In genomic region chr2:46413631-46414030, GRCh38 we compare ENCODE assay signal across 8 cellular contexts.
"Had no signal": no experiment of that assay in that cellular context is flagged by ENCODE, and none has a peak within 500 bp of the region (broad histone marks: within the 10 kb centered on the region; RNA-seq: fewer than 3 reads in every experiment).

No MANE protein-coding gene starts in this region.

- H3K4me3 Mint-ChIP-seq: GM23338, H9, HFFc6 had no signal

- H2AFZ ChIP-seq: GM23338 had no signal

- DNase-seq: H9, HCEC 1CT, HFFc6, IMR-90, KG1 had no signal

- H3K27ac Mint-ChIP-seq: GM23338, H9, HFFc6 had no signal

- ATAC-seq: GM23338, K562 had no signal

- H3K4me3 ChIP-seq: GM23338, K562 had no signal

- H3K27ac ChIP-seq: HL-60 had no signal

- H3K4me2 ChIP-seq: GM23338 had no signal
